ENCODE assay signal across 16 cellular contexts in genomic region chr3:18086078-18086477, GRCh38.
"Had no signal": no experiment of that assay in that cellular context is flagged by ENCODE, and none has a peak within 500 bp of the region (broad histone marks: within the 10 kb centered on the region; RNA-seq: fewer than 3 reads in every experiment).

No MANE protein-coding gene starts in this region.

- H3K4me1 Mint-ChIP-seq: activated T-helper 17 cell treated with anti-CD3 and anti-CD28 coated beads, Interleukin-2, amount 50 U/mL, for 72 hours had no signal

- H3K27me3 ChIP-seq: pancreas, sigmoid colon, thyroid gland, vagina had no signal

- H3K9me3 Mint-ChIP-seq: activated CD4-positive, alpha-beta T cell treated with anti-CD3 and anti-CD28 coated beads, Interleukin-2, amount 10 ng/mL, durations not matched to agents 7 days and 5 days; activated naive CD4-positive, alpha-beta T cell treated with anti-CD3 and anti-CD28 coated beads for 36 hours; activated T-helper 17 cell treated with anti-CD3 and anti-CD28 coated beads, Interleukin-2, amount 50 U/mL, for 72 hours had no signal

- H3K27ac ChIP-seq: epithelial cell of prostate, heart left ventricle, lower lobe of right lung, pancreas, sigmoid colon, spleen, thyroid gland, vagina had no signal

- H3K4me3 ChIP-seq: heart left ventricle, lower lobe of right lung, pancreas, sigmoid colon, spleen, thyroid gland, vagina had no signal

- H3K4me3 Mint-ChIP-seq: activated CD4-positive, alpha-beta T cell treated with anti-CD3 and anti-CD28 coated beads, Interleukin-2, amount 10 ng/mL, durations not matched to agents 7 days and 5 days; activated naive CD4-positive, alpha-beta T cell treated with anti-CD3 and anti-CD28 coated beads for 36 hours; activated T-helper 17 cell treated with anti-CD3 and anti-CD28 coated beads, Interleukin-2, amount 50 U/mL, for 72 hours had no signal

- H3K27ac Mint-ChIP-seq: activated CD4-positive, alpha-beta T cell treated with anti-CD3 and anti-CD28 coated beads, Interleukin-2, amount 10 ng/mL, durations not matched to agents 7 days and 5 days; activated naive CD4-positive, alpha-beta T cell treated with anti-CD3 and anti-CD28 coated beads for 36 hours; activated T-helper 17 cell treated with anti-CD3 and anti-CD28 coated beads, Interleukin-2, amount 50 U/mL, for 72 hours had no signal

- H3K9me3 ChIP-seq: heart left ventricle, lower lobe of right lung, pancreas, sigmoid colon, spleen, thyroid gland, vagina had no signal

- ATAC-seq: activated T-helper 17 cell treated with anti-CD3 and anti-CD28 coated beads, Interleukin-2, amount 50 U/mL, for 72 hours; heart left ventricle; lower lobe of right lung; pancreas had no signal

- DNase-seq: activated CD4-positive, alpha-beta T cell treated with anti-CD3 and anti-CD28 coated beads, Interleukin-2, amount 10 ng/mL, durations not matched to agents 7 days and 5 days; activated naive CD4-positive, alpha-beta T cell treated with anti-CD3 and anti-CD28 coated beads for 36 hours; activated T-cell treated with anti-CD3 and anti-CD28 coated beads for 4 hours; dermis blood vessel endothelial cell; foreskin melanocyte; heart left ventricle; lower lobe of right lung; midbrain; pancreas; sigmoid colon; spleen; stimulated activated CD4-positive, alpha-beta T cell treated with anti-CD3 and anti-CD28 coated beads, Interleukin-1b, Interleukin-23, amount 100 ng/mL, for 48 hours; thyroid gland had no signal

- H3K36me3 ChIP-seq: heart left ventricle, lower lobe of right lung, pancreas, sigmoid colon, spleen, thyroid gland, vagina had no signal

- H3K4me1 ChIP-seq: heart left ventricle, lower lobe of right lung, pancreas, spleen, thyroid gland, vagina had no signal
